8 cellular contexts compared by ENCODE assay signal in genomic region chr3:183161552-183162345, GRCh38. TPM values are rescaled to one million over a fixed set of nuclear protein-coding genes. Genes with fewer than 3 reads are reported as not detected.
DNase-seq lines count a peak whose midpoint lies in the region; ATAC-seq and TF ChIP-seq lines count a peak whose summit lies in the region.

No MANE protein-coding gene starts in this region.

- no peaks in the 10 kb centered on the region for H3K9me3 ChIP-seq in neutrophil

- H3K4me1 Mint-ChIP-seq in activated CD8-positive, alpha-beta memory T cell treated with anti-CD3 and anti-CD28 coated beads, Interleukin-2, amount 10 ng/mL, durations not matched to agents 7 days and 5 days = peaks cover 41% of the 10 kb centered on the region
- peaks cover 3% of the 10 kb centered on the region for H3K4me1 Mint-ChIP-seq in endothelial cell (ENCODE audit: unreplicated experiment)

- peak overlapping the region; percentile 96 for H3K4me3 Mint-ChIP-seq in activated CD8-positive, alpha-beta memory T cell treated with anti-CD3 and anti-CD28 coated beads, Interleukin-2, amount 10 ng/mL, durations not matched to agents 7 days and 5 days
- H3K4me3 Mint-ChIP-seq in endothelial cell (ENCODE audit: unreplicated experiment) = peak overlapping the region; percentile 52

- peaks cover 10 to 13% of the 10 kb centered on the region in 2 experiments for H3K4me1 ChIP-seq in neutrophil (ENCODE audit: control insufficient read depth in 1 of 2, insufficient read depth in 1 of 2, low read depth in 1 of 2, low read length in 1 of 2)

- TF ChIP-seq CTCF in endothelial cell (IDR thresholded peaks at IDR 0.05; ENCODE audit: unreplicated experiment) (no peak), neutrophil (IDR thresholded peaks at IDR 0.05) (no peak)

- H3K9me3 Mint-ChIP-seq in activated CD8-positive, alpha-beta memory T cell treated with anti-CD3 and anti-CD28 coated beads, Interleukin-2, amount 10 ng/mL, durations not matched to agents 7 days and 5 days (ENCODE audit: low read depth) = no peaks in the 10 kb centered on the region
- H3K9me3 Mint-ChIP-seq in endothelial cell (ENCODE audit: unreplicated experiment) = no peaks in the 10 kb centered on the region

- ATAC-seq in activated CD8-positive, alpha-beta memory T cell treated with anti-CD3 and anti-CD28 coated beads, Interleukin-2, amount 10 ng/mL, durations not matched to agents 7 days and 5 days = no peak
- peak; percentile 60 for ATAC-seq in HG02571 (IDR thresholded peaks at IDR 0.05; ENCODE audit: unreplicated experiment)

- H3K27ac Mint-ChIP-seq in activated CD8-positive, alpha-beta memory T cell treated with anti-CD3 and anti-CD28 coated beads, Interleukin-2, amount 10 ng/mL, durations not matched to agents 7 days and 5 days = peak overlapping the region; percentile 84
- no peak overlapping the region for H3K27ac Mint-ChIP-seq in endothelial cell (ENCODE audit: unreplicated experiment)

- peak; percentile 45 for DNase-seq in activated CD8-positive, alpha-beta memory T cell treated with anti-CD3 and anti-CD28 coated beads, Interleukin-2, amount 10 ng/mL, durations not matched to agents 7 days and 5 days
- no peak for DNase-seq in activated CD8-positive, alpha-beta memory T cell treated with anti-CD3 and anti-CD28 coated beads for 24 hours
- DNase-seq in NOMO-1 (lab: John Stamatoyannopoulos, UW; ENCODE audit: unreplicated experiment in 2 of 2) (peak; percentile 36 to 72), endothelial cell (ENCODE audit: low spot score) (no peak), GDM1 (lab: John Stamatoyannopoulos, UW) (no peak), NCI-H1105 treated with DMSO at 0.1 percent for 48 hours (lab: John Stamatoyannopoulos, UW) (no peak)

- peak overlapping the region; percentile 61 to 74 for H3K4me3 ChIP-seq in neutrophil (ENCODE audit: low read depth in 1 of 2, low read length in 1 of 2)

- CTCF ChIA-PET in activated CD8-positive, alpha-beta memory T cell treated with anti-CD3 and anti-CD28 coated beads, Interleukin-2, amount 10 ng/mL, durations not matched to agents 7 days and 5 days (lab: Charles Lee) = interaction anchor here (1.1 to 2.4 kb wide), 8 partner anchors 9 to 217 kb away, joined by 3 to 7 read pairs (median 4); no protein-coding TSS in a partner anchor

- no peak overlapping the region for H3K27ac ChIP-seq in neutrophil

- H3K36me3 ChIP-seq in neutrophil = no peaks in the 10 kb centered on the region

- peaks cover 7% of the 10 kb centered on the region for H3K27me3 Mint-ChIP-seq in activated CD8-positive, alpha-beta memory T cell treated with anti-CD3 and anti-CD28 coated beads, Interleukin-2, amount 10 ng/mL, durations not matched to agents 7 days and 5 days
- peaks cover 8% of the 10 kb centered on the region for H3K27me3 Mint-ChIP-seq in endothelial cell (ENCODE audit: unreplicated experiment)

- peaks cover 47% of the 10 kb centered on the region for H3K27me3 ChIP-seq in neutrophil

- peaks cover 11% of the 10 kb centered on the region for H3K36me3 Mint-ChIP-seq in activated CD8-positive, alpha-beta memory T cell treated with anti-CD3 and anti-CD28 coated beads, Interleukin-2, amount 10 ng/mL, durations not matched to agents 7 days and 5 days
- no peaks in the 10 kb centered on the region for H3K36me3 Mint-ChIP-seq in endothelial cell (ENCODE audit: low read depth, unreplicated experiment)

RNA-seq across cellular contexts. Expression of gene LAMP3, which starts 0.8 kb away (rescaled TPM):
- total RNA-seq in activated CD8-positive, alpha-beta memory T cell treated with anti-CD3 and anti-CD28 coated beads, Interleukin-2, amount 10 ng/mL, durations not matched to agents 7 days and 5 days = 10 to 100 TPM; 10.6 to 21.5 TPM
- not detected for total RNA-seq in endothelial cell (ENCODE audit: unreplicated experiment)

Comparison
In these comparisons a context has a peak if more than half of its experiments do, and no peak if none do; other contexts are left out.
1. DNase-seq: peak in activated CD8-positive, alpha-beta memory T cell treated with anti-CD3 and anti-CD28 coated beads, Interleukin-2, amount 10 ng/mL, durations not matched to agents 7 days and 5 days (single experiment) and NOMO-1 (2 of 2); none in activated CD8-positive, alpha-beta memory T cell treated with anti-CD3 and anti-CD28 coated beads for 24 hours (single experiment), endothelial cell (single experiment), GDM1 (single experiment) and NCI-H1105 treated with DMSO at 0.1 percent for 48 hours (single experiment).
2. RNA of gene LAMP3, which starts 0.8 kb away (total RNA-seq): 10.6 to 21.5 TPM in activated CD8-positive, alpha-beta memory T cell treated with anti-CD3 and anti-CD28 coated beads, Interleukin-2, amount 10 ng/mL, durations not matched to agents 7 days and 5 days; not detected in endothelial cell (single experiment); every median in the first group is over 10 times any median in the second.